In the genomic region with DNA sequence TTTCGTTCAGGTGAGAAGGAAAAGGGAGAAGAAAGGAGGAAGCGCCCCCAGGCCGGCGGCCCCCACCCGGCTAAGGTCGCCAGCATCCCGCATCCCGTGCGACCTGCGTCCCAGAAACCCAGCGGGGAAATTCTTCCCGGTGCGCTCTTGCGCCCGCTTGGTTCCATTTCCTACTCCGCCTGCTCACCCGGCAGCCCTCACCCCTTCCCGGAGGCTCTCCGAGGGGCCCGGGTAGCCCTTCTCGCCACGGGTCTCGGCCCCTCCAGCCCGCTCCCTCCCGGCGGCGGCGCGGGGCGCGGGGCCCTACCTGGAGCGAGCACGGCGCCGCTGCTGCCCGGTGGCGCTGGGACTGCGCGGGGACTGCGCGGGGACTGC, we compare ENCODE assay signal across 8 cellular contexts. TPM values are rescaled to one million over a fixed set of nuclear protein-coding genes. Genes with fewer than 3 reads are reported as not detected.
DNase-seq lines count a peak whose midpoint lies in the region; ATAC-seq and TF ChIP-seq lines count a peak whose summit lies in the region.

A gene (minus strand): TSS at position 373 of the 375 bp plus-strand sequence. CDS start 65,141 bp downstream, outside the sequence.

- TF ChIP-seq CTCF in WI38 (IDR thresholded peaks at IDR 0.05; ENCODE audit: low read depth, low read length): no peak

- intact Hi-C loops in head of caudate nucleus (cut with DNase I): loop anchor here (2.0 to 10.0 kb wide), 3 partner anchors 69 to 135 kb away; no protein-coding TSS in a partner anchor
- intact Hi-C loops in posterior vena cava (cut with DNase I): loop anchor here in 1 of 2 donors (5.0 kb wide), 1 partner anchor 872 kb away; no protein-coding TSS in a partner anchor

- DNase-seq in NCI-H2227 (lab: John Stamatoyannopoulos, UW; ENCODE audit: unreplicated experiment): peak; percentile 20
- DNase-seq in NCI-H2227 treated with DMSO at 0.1 percent for 48 hours (lab: John Stamatoyannopoulos, UW): no peak
- DNase-seq in head of caudate nucleus: peak in 23 of 42 donors; percentile 16 to 72 (median 42)
- DNase-seq in retina: peak; percentile 73
- DNase-seq in posterior vena cava (ENCODE audit: low spot score): no peak

- H3K4me3 ChIP-seq in WI38 (ENCODE audit: low read depth, low read length): peak within 1 kb of the TSS; percentile 64

- ATAC-seq in HG02973 (IDR thresholded peaks at IDR 0.05; ENCODE audit: unreplicated experiment): peak; percentile 6
- ATAC-seq in GM18520 (IDR thresholded peaks at IDR 0.05; ENCODE audit: unreplicated experiment): no peak

RNA-seq across cellular contexts. Expression of the gene that starts here (rescaled TPM):
- total RNA-seq in posterior vena cava: under 1 TPM; 0.38 to 0.74 TPM

Comparison
In these comparisons a context has a peak if more than half of its experiments do, and no peak if none do; other contexts are left out.
1. DNase-seq: peak in NCI-H2227 (single experiment), head of caudate nucleus (23 of 42) and retina (single experiment); none in NCI-H2227 treated with DMSO at 0.1 percent for 48 hours (single experiment) and posterior vena cava (single experiment).